25 cellular contexts compared by ENCODE assay signal in genomic region chr1:207015791-207016190, GRCh38. TPM values are rescaled to one million over a fixed set of nuclear protein-coding genes. Genes with fewer than 3 reads are reported as not detected.
"Had no signal": no experiment of that assay in that cellular context is flagged by ENCODE, and none has a peak within 500 bp of the region (broad histone marks: within the 10 kb centered on the region; RNA-seq: fewer than 3 reads in every experiment).

No MANE protein-coding gene starts in this region.

- H3K4me1 Mint-ChIP-seq: neural progenitor cell had no signal

- H3K4me1 ChIP-seq: neural progenitor cell, right atrium auricular region had no signal

- H3K36me3 Mint-ChIP-seq: activated naive CD8-positive, alpha-beta T cell; neural progenitor cell had no signal

- H3K27ac ChIP-seq: heart left ventricle, neural progenitor cell, right atrium auricular region, VCaP had no signal

- H3K4me2 ChIP-seq: neural progenitor cell had no signal

- H3K36me3 ChIP-seq: heart left ventricle, neural progenitor cell, right atrium auricular region, stomach had no signal

- H3K4me3 Mint-ChIP-seq: activated naive CD8-positive, alpha-beta T cell; activated T-cell treated with anti-CD3 and anti-CD28 coated beads, Interleukin-2, amount 50 U/mL, for 4 hours; effector memory CD8-positive, alpha-beta T cell; neural progenitor cell had no signal

- H3K27ac Mint-ChIP-seq: activated naive CD8-positive, alpha-beta T cell; effector memory CD8-positive, alpha-beta T cell; neural progenitor cell; progenitor cell of endocrine pancreas had no signal

- H3K27me3 ChIP-seq: heart left ventricle, neural progenitor cell, right atrium auricular region, stomach had no signal

- H3K9me3 ChIP-seq: heart left ventricle, right atrium auricular region, stomach had no signal

- H3K9me3 Mint-ChIP-seq: activated T-cell treated with anti-CD3 and anti-CD28 coated beads, Interleukin-2, amount 50 U/mL, for 4 hours; effector memory CD8-positive, alpha-beta T cell; neural progenitor cell had no signal

- DNase-seq: activated CD8-positive, alpha-beta memory T cell treated with anti-CD3 and anti-CD28 coated beads, Interleukin-2, amount 50 U/mL, for 4 hours; activated gamma-delta T cell; activated T-cell treated with anti-CD3 and anti-CD28 coated beads, Interleukin-2, amount 50 U/mL, for 4 hours; effector memory CD8-positive, alpha-beta T cell; heart left ventricle; kidney; stimulated activated CD4-positive, alpha-beta T cell treated with anti-CD3 and anti-CD28 coated beads, Interleukin-2, amount 100 ng/mL, for 24 hours; stomach; SW 1271; T-helper 2 cell; trophoblast cell had no signal

- FAIRE-seq: frontal cortex, kidney had no signal

- H3K4me3 ChIP-seq: heart left ventricle, neural progenitor cell, right atrium auricular region, stomach had no signal

- ATAC-seq: effector memory CD8-positive, alpha-beta T cell; heart left ventricle; left lobe of liver had no signal

RNA-seq across cellular contexts. Expression of gene C1orf116, which starts 16.8 kb away (rescaled TPM):
- total RNA-seq: dermis microvascular lymphatic vessel endothelial cell, frontal cortex, lung microvascular endothelial cell, osteoblast, skeletal muscle tissue had no signal

RNA-seq across cellular contexts. Expression of gene FCAMR, which starts 45.5 kb away (rescaled TPM):
- total RNA-seq: activated T-cell treated with anti-CD3 and anti-CD28 coated beads, Interleukin-2, amount 50 U/mL, for 4 hours; cardiac septum; dermis microvascular lymphatic vessel endothelial cell; frontal cortex; heart left ventricle; lung microvascular endothelial cell; myocyte; osteoblast; progenitor cell of endocrine pancreas; right atrium auricular region; skeletal muscle tissue; temporal lobe had no signal
- polyA plus RNA-seq: heart left ventricle had no signal
